In the genomic region with DNA sequence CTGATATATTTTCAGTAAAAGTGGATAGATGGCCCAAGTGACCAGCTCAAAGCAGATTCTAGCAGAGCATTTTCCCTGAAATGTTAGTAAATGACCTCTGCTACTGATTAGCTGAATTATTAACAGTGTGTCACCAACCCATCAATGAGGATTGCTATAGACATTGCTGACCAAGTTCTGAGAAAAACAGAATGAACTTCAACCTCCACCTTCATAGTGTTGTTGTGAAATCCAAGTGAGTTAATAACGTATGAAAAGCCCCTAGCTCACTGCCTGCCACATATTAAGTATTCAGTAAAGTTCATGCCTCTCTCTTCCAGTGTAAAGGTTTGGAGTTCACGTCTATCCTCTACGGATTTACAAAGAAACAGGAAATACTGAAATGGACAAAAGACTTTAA, we compare ENCODE assay signal across 1 cellular context.
TF ChIP-seq lines count a peak whose summit lies in the region.

No MANE protein-coding gene starts in this region.

TF ChIP-seq in HepG2, 621 proteins besides CTCF, POLR2A, EP300 and RAD21 (continued from another document):
- TF ChIP-seq, protein P1, sequence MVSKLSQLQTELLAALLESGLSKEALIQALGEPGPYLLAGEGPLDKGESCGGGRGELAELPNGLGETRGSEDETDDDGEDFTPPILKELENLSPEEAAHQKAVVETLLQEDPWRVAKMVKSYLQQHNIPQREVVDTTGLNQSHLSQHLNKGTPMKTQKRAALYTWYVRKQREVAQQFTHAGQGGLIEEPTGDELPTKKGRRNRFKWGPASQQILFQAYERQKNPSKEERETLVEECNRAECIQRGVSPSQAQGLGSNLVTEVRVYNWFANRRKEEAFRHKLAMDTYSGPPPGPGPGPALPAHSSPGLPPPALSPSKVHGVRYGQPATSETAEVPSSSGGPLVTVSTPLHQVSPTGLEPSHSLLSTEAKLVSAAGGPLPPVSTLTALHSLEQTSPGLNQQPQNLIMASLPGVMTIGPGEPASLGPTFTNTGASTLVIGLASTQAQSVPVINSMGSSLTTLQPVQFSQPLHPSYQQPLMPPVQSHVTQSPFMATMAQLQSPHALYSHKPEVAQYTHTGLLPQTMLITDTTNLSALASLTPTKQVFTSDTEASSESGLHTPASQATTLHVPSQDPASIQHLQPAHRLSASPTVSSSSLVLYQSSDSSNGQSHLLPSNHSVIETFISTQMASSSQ (IDR thresholded peaks at IDR 0.05; ENCODE audit: low read depth) = peak; percentile 55; the same call in 1 of the 2 replicates
- TF ChIP-seq, protein P1 (CRISPR knock-in tag; IDR thresholded peaks at IDR 0.05; ENCODE audit: borderline replicate concordance) = peak; percentile 51; the same call in 1 of the 2 replicates
- TF ChIP-seq TGIF2 (CRISPR knock-in tag; IDR thresholded peaks at IDR 0.05) (peak; percentile 54; the same call in 1 of the 2 replicates), ZBTB20 (CRISPR knock-in tag; IDR thresholded peaks at IDR 0.05; ENCODE audit: borderline replicate concordance, low read depth) (no peak), TEAD3 (CRISPR knock-in tag; optimal IDR thresholded peaks at IDR 0.05; ENCODE audit: borderline replicate concordance) (peak; percentile 45), ZBTB21 (CRISPR knock-in tag; IDR thresholded peaks at IDR 0.05) (no peak), DPF2 (CRISPR knock-in tag; IDR thresholded peaks at IDR 0.05; ENCODE audit: borderline replicate concordance, low read depth) (peak; percentile 59; the same call in 1 of the 2 replicates), ERF (CRISPR knock-in tag; IDR thresholded peaks at IDR 0.05) (peak; percentile 61; the same call in 1 of the 2 replicates), FOXP1 (IDR thresholded peaks at IDR 0.05) (no peak), FOXP1 (CRISPR knock-in tag; IDR thresholded peaks at IDR 0.05) (peak; percentile 44; the same call in 1 of the 2 replicates), ZKSCAN8 (CRISPR knock-in tag; IDR thresholded peaks at IDR 0.05; ENCODE audit: borderline replicate concordance) (peak; percentile 21; the same call in 1 of the 2 replicates), PPARG (CRISPR knock-in tag; conservative IDR thresholded peaks at IDR 0.05) (peak; percentile 93), SRF (IDR thresholded peaks at IDR 0.05; ENCODE audit: low read depth, low read length) (no peak), ZNF629 (CRISPR knock-in tag; conservative IDR thresholded peaks at IDR 0.05) (peak; percentile 30; the same call in 1 of the 2 replicates), ZNF333 (CRISPR knock-in tag; IDR thresholded peaks at IDR 0.05; ENCODE audit: borderline replicate concordance) (no peak), MXD4 (CRISPR knock-in tag; IDR thresholded peaks at IDR 0.05) (no peak), JUN (CRISPR knock-in tag; IDR thresholded peaks at IDR 0.05) (0 out of 2 replicates have a peak, but pooled peaks have one; percentile 46), ZNF879 (CRISPR knock-in tag; IDR thresholded peaks at IDR 0.05) (no peak), RXRB (CRISPR knock-in tag; IDR thresholded peaks at IDR 0.05; ENCODE audit: borderline replicate concordance) (peak; percentile 80), KDM2A (CRISPR knock-in tag; IDR thresholded peaks at IDR 0.05; ENCODE audit: borderline replicate concordance, low read depth) (no peak), KLF15 (CRISPR knock-in tag; IDR thresholded peaks at IDR 0.05; ENCODE audit: borderline replicate concordance) (no peak), PHF5A (CRISPR knock-in tag; IDR thresholded peaks at IDR 0.05; ENCODE audit: low read depth, unreplicated experiment) (no peak), MEIS2 (CRISPR knock-in tag; IDR thresholded peaks at IDR 0.05) (peak; percentile 59; the same call in 1 of the 2 replicates)
- TF ChIP-seq, protein P2, sequence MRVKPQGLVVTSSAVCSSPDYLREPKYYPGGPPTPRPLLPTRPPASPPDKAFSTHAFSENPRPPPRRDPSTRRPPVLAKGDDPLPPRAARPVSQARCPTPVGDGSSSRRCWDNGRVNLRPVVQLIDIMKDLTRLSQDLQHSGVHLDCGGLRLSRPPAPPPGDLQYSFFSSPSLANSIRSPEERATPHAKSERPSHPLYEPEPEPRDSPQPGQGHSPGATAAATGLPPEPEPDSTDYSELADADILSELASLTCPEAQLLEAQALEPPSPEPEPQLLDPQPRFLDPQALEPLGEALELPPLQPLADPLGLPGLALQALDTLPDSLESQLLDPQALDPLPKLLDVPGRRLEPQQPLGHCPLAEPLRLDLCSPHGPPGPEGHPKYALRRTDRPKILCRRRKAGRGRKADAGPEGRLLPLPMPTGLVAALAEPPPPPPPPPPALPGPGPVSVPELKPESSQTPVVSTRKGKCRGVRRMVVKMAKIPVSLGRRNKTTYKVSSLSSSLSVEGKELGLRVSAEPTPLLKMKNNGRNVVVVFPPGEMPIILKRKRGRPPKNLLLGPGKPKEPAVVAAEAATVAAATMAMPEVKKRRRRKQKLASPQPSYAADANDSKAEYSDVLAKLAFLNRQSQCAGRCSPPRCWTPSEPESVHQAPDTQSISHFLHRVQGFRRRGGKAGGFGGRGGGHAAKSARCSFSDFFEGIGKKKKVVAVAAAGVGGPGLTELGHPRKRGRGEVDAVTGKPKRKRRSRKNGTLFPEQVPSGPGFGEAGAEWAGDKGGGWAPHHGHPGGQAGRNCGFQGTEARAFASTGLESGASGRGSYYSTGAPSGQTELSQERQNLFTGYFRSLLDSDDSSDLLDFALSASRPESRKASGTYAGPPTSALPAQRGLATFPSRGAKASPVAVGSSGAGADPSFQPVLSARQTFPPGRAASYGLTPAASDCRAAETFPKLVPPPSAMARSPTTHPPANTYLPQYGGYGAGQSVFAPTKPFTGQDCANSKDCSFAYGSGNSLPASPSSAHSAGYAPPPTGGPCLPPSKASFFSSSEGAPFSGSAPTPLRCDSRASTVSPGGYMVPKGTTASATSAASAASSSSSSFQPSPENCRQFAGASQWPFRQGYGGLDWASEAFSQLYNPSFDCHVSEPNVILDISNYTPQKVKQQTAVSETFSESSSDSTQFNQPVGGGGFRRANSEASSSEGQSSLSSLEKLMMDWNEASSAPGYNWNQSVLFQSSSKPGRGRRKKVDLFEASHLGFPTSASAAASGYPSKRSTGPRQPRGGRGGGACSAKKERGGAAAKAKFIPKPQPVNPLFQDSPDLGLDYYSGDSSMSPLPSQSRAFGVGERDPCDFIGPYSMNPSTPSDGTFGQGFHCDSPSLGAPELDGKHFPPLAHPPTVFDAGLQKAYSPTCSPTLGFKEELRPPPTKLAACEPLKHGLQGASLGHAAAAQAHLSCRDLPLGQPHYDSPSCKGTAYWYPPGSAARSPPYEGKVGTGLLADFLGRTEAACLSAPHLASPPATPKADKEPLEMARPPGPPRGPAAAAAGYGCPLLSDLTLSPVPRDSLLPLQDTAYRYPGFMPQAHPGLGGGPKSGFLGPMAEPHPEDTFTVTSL (CRISPR knock-in tag; IDR thresholded peaks at IDR 0.05; ENCODE audit: borderline replicate concordance) = peak; percentile 47; the same call in 1 of the 2 replicates
- TF ChIP-seq, protein P3, sequence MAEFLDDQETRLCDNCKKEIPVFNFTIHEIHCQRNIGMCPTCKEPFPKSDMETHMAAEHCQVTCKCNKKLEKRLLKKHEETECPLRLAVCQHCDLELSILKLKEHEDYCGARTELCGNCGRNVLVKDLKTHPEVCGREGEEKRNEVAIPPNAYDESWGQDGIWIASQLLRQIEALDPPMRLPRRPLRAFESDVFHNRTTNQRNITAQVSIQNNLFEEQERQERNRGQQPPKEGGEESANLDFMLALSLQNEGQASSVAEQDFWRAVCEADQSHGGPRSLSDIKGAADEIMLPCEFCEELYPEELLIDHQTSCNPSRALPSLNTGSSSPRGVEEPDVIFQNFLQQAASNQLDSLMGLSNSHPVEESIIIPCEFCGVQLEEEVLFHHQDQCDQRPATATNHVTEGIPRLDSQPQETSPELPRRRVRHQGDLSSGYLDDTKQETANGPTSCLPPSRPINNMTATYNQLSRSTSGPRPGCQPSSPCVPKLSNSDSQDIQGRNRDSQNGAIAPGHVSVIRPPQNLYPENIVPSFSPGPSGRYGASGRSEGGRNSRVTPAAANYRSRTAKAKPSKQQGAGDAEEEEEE (CRISPR knock-in tag; IDR thresholded peaks at IDR 0.05; ENCODE audit: borderline replicate concordance) = no peak
- TF ChIP-seq, protein P4, sequence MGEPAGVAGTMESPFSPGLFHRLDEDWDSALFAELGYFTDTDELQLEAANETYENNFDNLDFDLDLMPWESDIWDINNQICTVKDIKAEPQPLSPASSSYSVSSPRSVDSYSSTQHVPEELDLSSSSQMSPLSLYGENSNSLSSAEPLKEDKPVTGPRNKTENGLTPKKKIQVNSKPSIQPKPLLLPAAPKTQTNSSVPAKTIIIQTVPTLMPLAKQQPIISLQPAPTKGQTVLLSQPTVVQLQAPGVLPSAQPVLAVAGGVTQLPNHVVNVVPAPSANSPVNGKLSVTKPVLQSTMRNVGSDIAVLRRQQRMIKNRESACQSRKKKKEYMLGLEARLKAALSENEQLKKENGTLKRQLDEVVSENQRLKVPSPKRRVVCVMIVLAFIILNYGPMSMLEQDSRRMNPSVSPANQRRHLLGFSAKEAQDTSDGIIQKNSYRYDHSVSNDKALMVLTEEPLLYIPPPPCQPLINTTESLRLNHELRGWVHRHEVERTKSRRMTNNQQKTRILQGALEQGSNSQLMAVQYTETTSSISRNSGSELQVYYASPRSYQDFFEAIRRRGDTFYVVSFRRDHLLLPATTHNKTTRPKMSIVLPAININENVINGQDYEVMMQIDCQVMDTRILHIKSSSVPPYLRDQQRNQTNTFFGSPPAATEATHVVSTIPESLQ (CRISPR knock-in tag; conservative IDR thresholded peaks at IDR 0.05) = no peak
- TF ChIP-seq, protein P5, sequence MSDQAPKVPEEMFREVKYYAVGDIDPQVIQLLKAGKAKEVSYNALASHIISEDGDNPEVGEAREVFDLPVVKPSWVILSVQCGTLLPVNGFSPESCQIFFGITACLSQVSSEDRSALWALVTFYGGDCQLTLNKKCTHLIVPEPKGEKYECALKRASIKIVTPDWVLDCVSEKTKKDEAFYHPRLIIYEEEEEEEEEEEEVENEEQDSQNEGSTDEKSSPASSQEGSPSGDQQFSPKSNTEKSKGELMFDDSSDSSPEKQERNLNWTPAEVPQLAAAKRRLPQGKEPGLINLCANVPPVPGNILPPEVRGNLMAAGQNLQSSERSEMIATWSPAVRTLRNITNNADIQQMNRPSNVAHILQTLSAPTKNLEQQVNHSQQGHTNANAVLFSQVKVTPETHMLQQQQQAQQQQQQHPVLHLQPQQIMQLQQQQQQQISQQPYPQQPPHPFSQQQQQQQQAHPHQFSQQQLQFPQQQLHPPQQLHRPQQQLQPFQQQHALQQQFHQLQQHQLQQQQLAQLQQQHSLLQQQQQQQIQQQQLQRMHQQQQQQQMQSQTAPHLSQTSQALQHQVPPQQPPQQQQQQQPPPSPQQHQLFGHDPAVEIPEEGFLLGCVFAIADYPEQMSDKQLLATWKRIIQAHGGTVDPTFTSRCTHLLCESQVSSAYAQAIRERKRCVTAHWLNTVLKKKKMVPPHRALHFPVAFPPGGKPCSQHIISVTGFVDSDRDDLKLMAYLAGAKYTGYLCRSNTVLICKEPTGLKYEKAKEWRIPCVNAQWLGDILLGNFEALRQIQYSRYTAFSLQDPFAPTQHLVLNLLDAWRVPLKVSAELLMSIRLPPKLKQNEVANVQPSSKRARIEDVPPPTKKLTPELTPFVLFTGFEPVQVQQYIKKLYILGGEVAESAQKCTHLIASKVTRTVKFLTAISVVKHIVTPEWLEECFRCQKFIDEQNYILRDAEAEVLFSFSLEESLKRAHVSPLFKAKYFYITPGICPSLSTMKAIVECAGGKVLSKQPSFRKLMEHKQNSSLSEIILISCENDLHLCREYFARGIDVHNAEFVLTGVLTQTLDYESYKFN (CRISPR knock-in tag; conservative IDR thresholded peaks at IDR 0.05) = peak; percentile 90
